15 cellular contexts compared by ENCODE assay signal in genomic region chr16:2006317-2006716, GRCh38. TPM values are rescaled to one million over a fixed set of nuclear protein-coding genes. Genes with fewer than 3 reads are reported as not detected.
DNase-seq lines count a peak whose midpoint lies in the region; ATAC-seq and TF ChIP-seq lines count a peak whose summit lies in the region.
"Had no signal": no experiment of that assay in that cellular context is flagged by ENCODE, and none has a peak within 500 bp of the region (broad histone marks: within the 10 kb centered on the region; RNA-seq: fewer than 3 reads in every experiment).

No MANE protein-coding gene starts in this region.

- no peaks in the 10 kb centered on the region for H3K9me2 ChIP-seq in HCT116 (ENCODE audit: insufficient read depth)

- RAD21 ChIA-PET in HCT116 (lab: Charles Lee; ENCODE audit: low non-redundant PET in 1 of 2, low total read pairs in 2 of 2, uncharacterized antibody in 2 of 2, unreplicated experiment in 2 of 2): no interaction called here

- no peak overlapping the region for H2AFZ ChIP-seq in HCT116 (ENCODE audit: low read depth, low read length, poor library complexity, severe bottlenecking)

- H3K4me1 ChIP-seq in BE2C (peaks cover 29% of the 10 kb centered on the region), HCT116 (ENCODE audit: control insufficient read depth in 1 of 2, insufficient read depth in 2 of 2, low read length in 2 of 2) (peaks cover 28 to 62% of the 10 kb centered on the region in 2 experiments), upper lobe of right lung (peaks cover 60% of the 10 kb centered on the region)

- peak overlapping the region; percentile 12 for H3K4me3 Mint-ChIP-seq in activated naive CD8-positive, alpha-beta T cell treated with anti-CD3 and anti-CD28 coated beads, Interleukin-2, amount 10 ng/mL, durations not matched to agents 7 days and 5 days
- peak overlapping the region; percentile 40 for H3K4me3 Mint-ChIP-seq in natural killer cell

- H3K79me2 ChIP-seq in HCT116 (ENCODE audit: insufficient read depth, low read length): peaks cover 87% of the 10 kb centered on the region

- TF ChIP-seq POLR2A in HCT116 (IDR thresholded peaks at IDR 0.05; ENCODE audit: borderline replicate concordance, extremely low read depth, insufficient read depth, insufficient read length): no peak

- ATAC-seq in HCT116 (no peak), natural killer cell (no peak), upper lobe of right lung (no peak)
- no peak for ATAC-seq in activated naive CD8-positive, alpha-beta T cell treated with anti-CD3 and anti-CD28 coated beads, Interleukin-2, amount 10 ng/mL, durations not matched to agents 7 days and 5 days (ENCODE audit: low read depth)
- ATAC-seq: Right ventricle myocardium inferior had no signal

- no peak overlapping the region for H3K9ac ChIP-seq in HCT116 (ENCODE audit: low read length)
- H3K9ac ChIP-seq: KMS-11 had no signal

- no peak for TF ChIP-seq CTCF in BE2C (IDR thresholded peaks at IDR 0.05; ENCODE audit: low read depth, low read length)
- TF ChIP-seq CTCF in HCT116 (IDR thresholded peaks at IDR 0.05 in 2 of 3, conservative IDR thresholded peaks at IDR 0.05 in 1 of 3; ENCODE audit: borderline replicate concordance in 1 of 3, insufficient read depth in 1 of 3, low read depth in 2 of 3, low read length in 2 of 3): no peak
- TF ChIP-seq CTCF in natural killer cell (IDR thresholded peaks at IDR 0.05): no peak
- no peak for TF ChIP-seq CTCF in upper lobe of right lung (IDR thresholded peaks at IDR 0.05)

- no peak overlapping the region for H3K4me2 ChIP-seq in HCT116 (ENCODE audit: low read length)
- H3K4me2 ChIP-seq: KMS-11 had no signal

- no peaks in the 10 kb centered on the region for H3K9me3 ChIP-seq in BE2C
- no peaks in the 10 kb centered on the region for H3K9me3 ChIP-seq in HCT116 (ENCODE audit: control insufficient read depth in 1 of 2, insufficient read depth in 1 of 2, low read depth in 1 of 2, low read length in 2 of 2)
- no peaks in the 10 kb centered on the region for H3K9me3 ChIP-seq in upper lobe of right lung
- H3K9me3 ChIP-seq: ovary had no signal

- H3K4me3 ChIP-seq in BE2C (ENCODE audit: low read depth, low read length) (no peak overlapping the region), HCT116 (replicated peaks in 1 of 2; ENCODE audit: low read depth in 1 of 2, low read length in 2 of 2) (no peak overlapping the region), upper lobe of right lung (no peak overlapping the region)
- H3K4me3 ChIP-seq: ovary had no signal

- no peak for TF ChIP-seq RAD21 in HCT116 (IDR thresholded peaks at IDR 0.05; ENCODE audit: low read depth)

- no peaks in the 10 kb centered on the region for H3K27me3 Mint-ChIP-seq in activated naive CD8-positive, alpha-beta T cell treated with anti-CD3 and anti-CD28 coated beads, Interleukin-2, amount 10 ng/mL, durations not matched to agents 7 days and 5 days
- no peaks in the 10 kb centered on the region for H3K27me3 Mint-ChIP-seq in natural killer cell (ENCODE audit: low read depth in 2 of 2)

- H4K20me1 ChIP-seq in HCT116 (ENCODE audit: insufficient read depth): peaks cover 9% of the 10 kb centered on the region; the same call in 1 of the 2 replicates

- intact Hi-C loops in HCT116 (cut with micrococcal nuclease) (no loop called here), natural killer cell (cut with micrococcal nuclease) (loop anchor here (10.0 kb wide), 2 partner anchors 478 to 658 kb away; no protein-coding TSS in a partner anchor), upper lobe of right lung (cut with DNase I) (no loop called here)

- DNase-seq in BE2C: peak; percentile 13
- no peak for DNase-seq in HCT116 (ENCODE audit: low read depth, low spot score)
- DNase-seq in activated naive CD8-positive, alpha-beta T cell treated with anti-CD3 and anti-CD28 coated beads, Interleukin-2, amount 10 ng/mL, durations not matched to agents 7 days and 5 days: no peak
- no peak for DNase-seq in natural killer cell
- DNase-seq in upper lobe of right lung: no peak
- DNase-seq in COLO829 (ENCODE audit: low spot score): no peak
- no peak for DNase-seq in NCI-H146 (lab: John Stamatoyannopoulos, UW)
- DNase-seq in stimulated activated CD4-positive, alpha-beta T cell treated with anti-CD3 and anti-CD28 coated beads, Interleukin-1b, Interleukin-23, amount 100 ng/mL, for 48 hours: no peak
- DNase-seq: AML-193; effector CD4-positive, alpha-beta T cell; NCI-H187 had no signal

- CTCF ChIA-PET in HCT116 (lab: Charles Lee): interaction anchor here (0.5 kb wide), 1 partner anchor 134 kb away, joined by 4 read pairs; no protein-coding TSS in a partner anchor

- peak overlapping the region; percentile 62; the same call in 1 of the 2 replicates for H3K27ac ChIP-seq in HCT116 (ENCODE audit: low read depth, low read length)
- H3K27ac ChIP-seq in upper lobe of right lung: no peak overlapping the region
- H3K27ac ChIP-seq: KMS-11, ovary had no signal

- peaks cover 42% of the 10 kb centered on the region for H3K36me3 ChIP-seq in BE2C
- peaks cover 11 to 28% of the 10 kb centered on the region in 2 experiments; a peak in 3 of 4 replicates for H3K36me3 ChIP-seq in HCT116 (ENCODE audit: control insufficient read depth in 1 of 2, insufficient read depth in 2 of 2, low read length in 2 of 2)
- peaks cover 22% of the 10 kb centered on the region for H3K36me3 ChIP-seq in upper lobe of right lung
- H3K36me3 ChIP-seq: ovary had no signal

- POLR2A ChIA-PET in HCT116 (lab: Charles Lee): no interaction called here
- POLR2A ChIA-PET in activated naive CD8-positive, alpha-beta T cell treated with anti-CD3 and anti-CD28 coated beads, Interleukin-2, amount 10 ng/mL, durations not matched to agents 7 days and 5 days (lab: Charles Lee): interaction anchor here (0.6 kb wide), 1 partner anchor 244 kb away, joined by 4 read pairs; no protein-coding TSS in a partner anchor

- H3K36me3 Mint-ChIP-seq in activated naive CD8-positive, alpha-beta T cell treated with anti-CD3 and anti-CD28 coated beads, Interleukin-2, amount 10 ng/mL, durations not matched to agents 7 days and 5 days: no peaks in the 10 kb centered on the region
- H3K36me3 Mint-ChIP-seq in natural killer cell: no peaks in the 10 kb centered on the region

- H3K27ac Mint-ChIP-seq in activated naive CD8-positive, alpha-beta T cell treated with anti-CD3 and anti-CD28 coated beads, Interleukin-2, amount 10 ng/mL, durations not matched to agents 7 days and 5 days: peak overlapping the region; percentile 70
- peak overlapping the region; percentile 18 to 94 for H3K27ac Mint-ChIP-seq in natural killer cell

- H3K4me1 Mint-ChIP-seq in activated naive CD8-positive, alpha-beta T cell treated with anti-CD3 and anti-CD28 coated beads, Interleukin-2, amount 10 ng/mL, durations not matched to agents 7 days and 5 days: peaks cover 25% of the 10 kb centered on the region
- peaks cover 28 to 54% of the 10 kb centered on the region in 2 donors for H3K4me1 Mint-ChIP-seq in natural killer cell

- H3K9me3 Mint-ChIP-seq in activated naive CD8-positive, alpha-beta T cell treated with anti-CD3 and anti-CD28 coated beads, Interleukin-2, amount 10 ng/mL, durations not matched to agents 7 days and 5 days: no peaks in the 10 kb centered on the region
- no peaks in the 10 kb centered on the region for H3K9me3 Mint-ChIP-seq in natural killer cell

- no TSS peak for BruUV-seq in HCT116 (replicated peaks; lab: Mats Ljungman, UMichigan)

- no peaks in the 10 kb centered on the region for H3K27me3 ChIP-seq in BE2C
- no peaks in the 10 kb centered on the region for H3K27me3 ChIP-seq in HCT116 (ENCODE audit: insufficient read depth, low read length)
- H3K27me3 ChIP-seq in upper lobe of right lung: no peaks in the 10 kb centered on the region
- H3K27me3 ChIP-seq: ovary had no signal

TF ChIP-seq in HCT116, 20 proteins besides CTCF, POLR2A, EP300 and RAD21 (continues in another document):
- TF ChIP-seq CBX3 (IDR thresholded peaks at IDR 0.05; ENCODE audit: low read depth) (no peak), EGR1 (IDR thresholded peaks at IDR 0.05; ENCODE audit: low read depth) (no peak), JUND (IDR thresholded peaks at IDR 0.05) (no peak), YY1 (IDR thresholded peaks at IDR 0.05; ENCODE audit: extremely low read depth, insufficient replicate concordance, low read depth, low read length) (no peak), TCF7L2 (IDR thresholded peaks at IDR 0.05; ENCODE audit: borderline replicate concordance, extremely low read depth, insufficient read depth, insufficient read length) (no peak)

RNA-seq across cellular contexts. Expression of gene ZNF598, which starts 3.3 kb away (rescaled TPM):
- polyA plus RNA-seq in BE2C (2012; ENCODE audit: insufficient read depth, insufficient read length, low read depth): 245 TPM
- total RNA-seq in HCT116 (2021; ENCODE audit: unreplicated experiment) (57.4 TPM), natural killer cell (10 to 100 TPM; 56.1 to 71.6 (median 58.2) TPM), upper lobe of right lung (38.2 TPM)
- polyA plus RNA-seq in HCT116 (2012): 32.0 and 33.0 TPM in 2 replicates
- total RNA-seq in activated naive CD8-positive, alpha-beta T cell treated with anti-CD3 and anti-CD28 coated beads, Interleukin-2, amount 10 ng/mL, durations not matched to agents 7 days and 5 days: 10 to 100 TPM; 67.8 to 77.1 TPM

RNA-seq across cellular contexts. Expression of gene NPW, which starts 13.3 kb away (rescaled TPM):
- not detected for polyA plus RNA-seq in BE2C (2012; ENCODE audit: insufficient read depth, insufficient read length, low read depth)
- 226 TPM for total RNA-seq in HCT116 (2021; ENCODE audit: unreplicated experiment)
- 110 and 125 TPM in 2 replicates for polyA plus RNA-seq in HCT116 (2012)
- under 1 TPM in 1 of 2 experiments, not detected in 1; 0.42 TPM for total RNA-seq in activated naive CD8-positive, alpha-beta T cell treated with anti-CD3 and anti-CD28 coated beads, Interleukin-2, amount 10 ng/mL, durations not matched to agents 7 days and 5 days
- total RNA-seq in natural killer cell: under 1 TPM in 1 of 3 donors, not detected in 2; 0.80 TPM
- not detected for total RNA-seq in upper lobe of right lung
- total RNA-seq: Right ventricle myocardium inferior, ureter had no signal

RNA-seq across cellular contexts. Expression of gene SYNGR3, which starts 16.5 kb away (rescaled TPM):
- polyA plus RNA-seq in BE2C (2012; ENCODE audit: insufficient read depth, insufficient read length, low read depth): 10.0 TPM
- total RNA-seq in HCT116 (2021; ENCODE audit: unreplicated experiment) (11.5 TPM), natural killer cell (10 to 100 TPM; 10.3 to 19.3 (median 19.1) TPM), upper lobe of right lung (0.61 TPM)
- 9.1 and 9.9 TPM in 2 replicates for polyA plus RNA-seq in HCT116 (2012)
- total RNA-seq in activated naive CD8-positive, alpha-beta T cell treated with anti-CD3 and anti-CD28 coated beads, Interleukin-2, amount 10 ng/mL, durations not matched to agents 7 days and 5 days: 1 to 10 TPM; 2.0 to 2.2 TPM

RNA-seq across cellular contexts. Expression of gene NHERF2, which starts 20.4 kb away (rescaled TPM):
- polyA plus RNA-seq in BE2C (2012; ENCODE audit: insufficient read depth, insufficient read length, low read depth): 41.3 TPM
- 58.4 TPM for total RNA-seq in HCT116 (2021; ENCODE audit: unreplicated experiment)
- 45.9 and 52.4 TPM in 2 replicates for polyA plus RNA-seq in HCT116 (2012)
- total RNA-seq in activated naive CD8-positive, alpha-beta T cell treated with anti-CD3 and anti-CD28 coated beads, Interleukin-2, amount 10 ng/mL, durations not matched to agents 7 days and 5 days: 1 to 10 TPM; 4.2 to 4.3 TPM
- 1 to 10 TPM; 4.3 to 7.1 (median 5.6) TPM for total RNA-seq in natural killer cell
- total RNA-seq in upper lobe of right lung: 363 TPM

RNA-seq across cellular contexts. Expression of gene GFER, which starts 22.3 kb away (rescaled TPM):
- polyA plus RNA-seq in BE2C (2012; ENCODE audit: insufficient read depth, insufficient read length, low read depth): 149 TPM
- total RNA-seq in HCT116 (2021; ENCODE audit: unreplicated experiment) (47.3 TPM), natural killer cell (10 to 100 TPM; 23.8 to 29.5 (median 24.6) TPM), upper lobe of right lung (23.1 TPM)
- polyA plus RNA-seq in HCT116 (2012): 54.3 and 65.9 TPM in 2 replicates
- total RNA-seq in activated naive CD8-positive, alpha-beta T cell treated with anti-CD3 and anti-CD28 coated beads, Interleukin-2, amount 10 ng/mL, durations not matched to agents 7 days and 5 days: 10 to 100 TPM; 28.8 to 31.9 TPM

Comparison
In these comparisons a context has a peak if more than half of its experiments do, and no peak if none do; other contexts are left out.
1. RNA of gene NPW, which starts 13.3 kb away (total RNA-seq): 226 TPM in HCT116 (single experiment); 0.80 TPM in natural killer cell, 0.42 TPM in activated naive CD8-positive, alpha-beta T cell treated with anti-CD3 and anti-CD28 coated beads, Interleukin-2, amount 10 ng/mL, durations not matched to agents 7 days and 5 days and not detected in upper lobe of right lung (single experiment); every median in the first group is over 100 times any median in the second.